30 cellular contexts compared by ENCODE assay signal in genomic region chr21:41686664-41687063, GRCh38.
"Had no signal": no experiment of that assay in that cellular context is flagged by ENCODE, and none has a peak within 500 bp of the region (broad histone marks: within the 10 kb centered on the region; RNA-seq: fewer than 3 reads in every experiment).

No MANE protein-coding gene starts in this region.

- H3K36me3 Mint-ChIP-seq: activated naive CD4-positive, alpha-beta T cell treated with anti-CD3 and anti-CD28 coated beads, Interleukin-2, amount 50 U/mL, for 72 hours had no signal

- H3K27ac Mint-ChIP-seq: activated CD8-positive, alpha-beta T cell treated with anti-CD3 and anti-CD28 coated beads, Interleukin-2, amount 10 ng/mL, durations not matched to agents 7 days and 5 days; activated naive CD4-positive, alpha-beta T cell treated with anti-CD3 and anti-CD28 coated beads, Interleukin-2, amount 50 U/mL, for 72 hours; activated naive CD8-positive, alpha-beta T cell treated with anti-CD3 and anti-CD28 coated beads, Interleukin-2, amount 50 U/mL, for 24 hours; activated T-helper 1 cell treated with anti-CD3 and anti-CD28 coated beads, Interleukin-12 subunit alpha, Interleukin-12 subunit beta, Interleukin-2, Interleukin-4 antibody, amounts not matched to agents 30 ng/mL and 10 ng/mL and 1 ng/mL, durations not matched to agents 14 hours and 24 hours and 36 hours had no signal

- H3K27me3 ChIP-seq: ascending aorta, body of pancreas had no signal

- H3K4me3 Mint-ChIP-seq: activated CD8-positive, alpha-beta T cell treated with anti-CD3 and anti-CD28 coated beads, Interleukin-2, amount 10 ng/mL, durations not matched to agents 7 days and 5 days; activated naive CD8-positive, alpha-beta T cell treated with anti-CD3 and anti-CD28 coated beads, Interleukin-2, amount 50 U/mL, for 24 hours; activated T-helper 1 cell treated with anti-CD3 and anti-CD28 coated beads, Interleukin-12 subunit alpha, Interleukin-12 subunit beta, Interleukin-2, Interleukin-4 antibody, amounts not matched to agents 30 ng/mL and 10 ng/mL and 1 ng/mL, durations not matched to agents 14 hours and 24 hours and 36 hours; central memory CD8-positive, alpha-beta T cell had no signal

- DNase-seq: activated CD4-positive, alpha-beta T cell treated with anti-CD3 and anti-CD28 coated beads for 4 hours; activated CD4-positive, alpha-beta T cell treated with anti-CD3 and anti-CD28 coated beads, Interleukin-2, amount 50 U/mL, for 4 hours; activated CD8-positive, alpha-beta memory T cell treated with anti-CD3 and anti-CD28 coated beads, Interleukin-2, amount 50 U/mL, for 48 hours; activated CD8-positive, alpha-beta T cell treated with anti-CD3 and anti-CD28 coated beads, Interleukin-2, amount 10 ng/mL, durations not matched to agents 7 days and 5 days; activated effector memory CD4-positive, alpha-beta T cell treated with anti-CD3 and anti-CD28 coated beads, Interleukin-2, amount 50 U/mL, for 16 hours; activated naive CD4-positive, alpha-beta T cell treated with Interleukin-2 at 50 U/mL for 16 hours; activated naive CD8-positive, alpha-beta T cell treated with anti-CD3 and anti-CD28 coated beads, Interleukin-2, amount 50 U/mL, for 24 hours; activated T-cell treated with anti-CD3 and anti-CD28 coated beads, Interleukin-2, amount 50 U/mL, for 1 hour; amniotic stem cell; Karpas-422; NCI-H1048; NCI-H146; NCI-H187 treated with DMSO at 0.1 percent for 48 hours; NCI-H2081 treated with DMSO at 0.1 percent for 48 hours; NCI-H446; NCI-H524; NCI-H748 treated with DMSO at 0.1 percent for 48 hours; NK-92 treated with Interleukin-12 subunit alpha and Interleukin-12 subunit beta, amount 100 ng/mL, for 24 hours; OCI-M1; SHP77; SW 1271 had no signal

- H3K4me1 Mint-ChIP-seq: activated naive CD8-positive, alpha-beta T cell treated with anti-CD3 and anti-CD28 coated beads, Interleukin-2, amount 50 U/mL, for 24 hours; central memory CD8-positive, alpha-beta T cell had no signal

- H3K9me3 ChIP-seq: ascending aorta, body of pancreas, SJSA1 had no signal

- ATAC-seq: activated CD4-positive, CD25-positive, alpha-beta regulatory T cell treated with anti-CD3 and anti-CD28 coated beads, Interleukin-2, amount 50 U/mL, for 24 hours; activated CD8-positive, alpha-beta T cell treated with anti-CD3 and anti-CD28 coated beads, Interleukin-2, amount 10 ng/mL, durations not matched to agents 7 days and 5 days; activated naive CD4-positive, alpha-beta T cell treated with anti-CD3 and anti-CD28 coated beads, Interleukin-2, amount 50 U/mL, for 72 hours; activated naive CD8-positive, alpha-beta T cell treated with anti-CD3 and anti-CD28 coated beads, Interleukin-2, amount 50 U/mL, for 24 hours; body of pancreas; K562; SK-N-SH treated with all-trans-retinoic acid at 6 μM for 48 hours had no signal

- H3K4me1 ChIP-seq: ascending aorta had no signal

- H3K36me3 ChIP-seq: ascending aorta, SJSA1 had no signal

- H3K27ac ChIP-seq: ascending aorta, body of pancreas, SJSA1 had no signal

- FAIRE-seq: K562 had no signal

- H3K4me3 ChIP-seq: ascending aorta, body of pancreas, K562, SJSA1 had no signal

- H3K9me3 Mint-ChIP-seq: activated naive CD4-positive, alpha-beta T cell treated with anti-CD3 and anti-CD28 coated beads, Interleukin-2, amount 50 U/mL, for 72 hours; activated naive CD8-positive, alpha-beta T cell treated with anti-CD3 and anti-CD28 coated beads, Interleukin-2, amount 50 U/mL, for 24 hours; activated T-helper 1 cell treated with anti-CD3 and anti-CD28 coated beads, Interleukin-12 subunit alpha, Interleukin-12 subunit beta, Interleukin-2, Interleukin-4 antibody, amounts not matched to agents 30 ng/mL and 10 ng/mL and 1 ng/mL, durations not matched to agents 14 hours and 24 hours and 36 hours; central memory CD8-positive, alpha-beta T cell had no signal
